1 cellular context compared by ENCODE assay signal in the genomic region with DNA sequence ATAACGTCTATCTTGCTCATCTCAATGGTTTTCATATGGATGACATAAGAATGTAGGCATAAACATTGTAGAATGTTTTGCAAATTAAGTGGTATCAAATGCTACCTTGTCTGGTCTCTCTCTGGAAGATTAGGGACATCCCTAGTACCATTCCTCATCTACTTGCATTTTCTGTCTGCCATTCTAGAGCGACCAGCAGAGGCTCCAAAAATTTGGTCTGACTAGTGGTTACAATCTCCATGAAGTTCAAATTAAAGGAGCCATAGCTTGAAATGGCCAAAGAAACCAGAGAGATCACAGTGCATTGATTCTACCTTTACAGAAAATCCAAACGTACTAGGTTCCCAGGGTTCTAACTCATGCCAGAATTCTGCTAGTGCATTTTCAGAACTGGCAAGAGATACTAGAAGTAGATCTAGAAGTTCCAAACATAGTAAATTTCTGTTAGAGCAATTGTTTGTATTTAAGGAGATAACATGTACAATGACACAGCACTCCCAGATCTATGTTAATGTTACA.
TF ChIP-seq lines count a peak whose summit lies in the region.

No MANE protein-coding gene starts in this region.

TF ChIP-seq in GM23338, 12 proteins besides CTCF, POLR2A, EP300 and RAD21:
- TF ChIP-seq, protein P1, sequence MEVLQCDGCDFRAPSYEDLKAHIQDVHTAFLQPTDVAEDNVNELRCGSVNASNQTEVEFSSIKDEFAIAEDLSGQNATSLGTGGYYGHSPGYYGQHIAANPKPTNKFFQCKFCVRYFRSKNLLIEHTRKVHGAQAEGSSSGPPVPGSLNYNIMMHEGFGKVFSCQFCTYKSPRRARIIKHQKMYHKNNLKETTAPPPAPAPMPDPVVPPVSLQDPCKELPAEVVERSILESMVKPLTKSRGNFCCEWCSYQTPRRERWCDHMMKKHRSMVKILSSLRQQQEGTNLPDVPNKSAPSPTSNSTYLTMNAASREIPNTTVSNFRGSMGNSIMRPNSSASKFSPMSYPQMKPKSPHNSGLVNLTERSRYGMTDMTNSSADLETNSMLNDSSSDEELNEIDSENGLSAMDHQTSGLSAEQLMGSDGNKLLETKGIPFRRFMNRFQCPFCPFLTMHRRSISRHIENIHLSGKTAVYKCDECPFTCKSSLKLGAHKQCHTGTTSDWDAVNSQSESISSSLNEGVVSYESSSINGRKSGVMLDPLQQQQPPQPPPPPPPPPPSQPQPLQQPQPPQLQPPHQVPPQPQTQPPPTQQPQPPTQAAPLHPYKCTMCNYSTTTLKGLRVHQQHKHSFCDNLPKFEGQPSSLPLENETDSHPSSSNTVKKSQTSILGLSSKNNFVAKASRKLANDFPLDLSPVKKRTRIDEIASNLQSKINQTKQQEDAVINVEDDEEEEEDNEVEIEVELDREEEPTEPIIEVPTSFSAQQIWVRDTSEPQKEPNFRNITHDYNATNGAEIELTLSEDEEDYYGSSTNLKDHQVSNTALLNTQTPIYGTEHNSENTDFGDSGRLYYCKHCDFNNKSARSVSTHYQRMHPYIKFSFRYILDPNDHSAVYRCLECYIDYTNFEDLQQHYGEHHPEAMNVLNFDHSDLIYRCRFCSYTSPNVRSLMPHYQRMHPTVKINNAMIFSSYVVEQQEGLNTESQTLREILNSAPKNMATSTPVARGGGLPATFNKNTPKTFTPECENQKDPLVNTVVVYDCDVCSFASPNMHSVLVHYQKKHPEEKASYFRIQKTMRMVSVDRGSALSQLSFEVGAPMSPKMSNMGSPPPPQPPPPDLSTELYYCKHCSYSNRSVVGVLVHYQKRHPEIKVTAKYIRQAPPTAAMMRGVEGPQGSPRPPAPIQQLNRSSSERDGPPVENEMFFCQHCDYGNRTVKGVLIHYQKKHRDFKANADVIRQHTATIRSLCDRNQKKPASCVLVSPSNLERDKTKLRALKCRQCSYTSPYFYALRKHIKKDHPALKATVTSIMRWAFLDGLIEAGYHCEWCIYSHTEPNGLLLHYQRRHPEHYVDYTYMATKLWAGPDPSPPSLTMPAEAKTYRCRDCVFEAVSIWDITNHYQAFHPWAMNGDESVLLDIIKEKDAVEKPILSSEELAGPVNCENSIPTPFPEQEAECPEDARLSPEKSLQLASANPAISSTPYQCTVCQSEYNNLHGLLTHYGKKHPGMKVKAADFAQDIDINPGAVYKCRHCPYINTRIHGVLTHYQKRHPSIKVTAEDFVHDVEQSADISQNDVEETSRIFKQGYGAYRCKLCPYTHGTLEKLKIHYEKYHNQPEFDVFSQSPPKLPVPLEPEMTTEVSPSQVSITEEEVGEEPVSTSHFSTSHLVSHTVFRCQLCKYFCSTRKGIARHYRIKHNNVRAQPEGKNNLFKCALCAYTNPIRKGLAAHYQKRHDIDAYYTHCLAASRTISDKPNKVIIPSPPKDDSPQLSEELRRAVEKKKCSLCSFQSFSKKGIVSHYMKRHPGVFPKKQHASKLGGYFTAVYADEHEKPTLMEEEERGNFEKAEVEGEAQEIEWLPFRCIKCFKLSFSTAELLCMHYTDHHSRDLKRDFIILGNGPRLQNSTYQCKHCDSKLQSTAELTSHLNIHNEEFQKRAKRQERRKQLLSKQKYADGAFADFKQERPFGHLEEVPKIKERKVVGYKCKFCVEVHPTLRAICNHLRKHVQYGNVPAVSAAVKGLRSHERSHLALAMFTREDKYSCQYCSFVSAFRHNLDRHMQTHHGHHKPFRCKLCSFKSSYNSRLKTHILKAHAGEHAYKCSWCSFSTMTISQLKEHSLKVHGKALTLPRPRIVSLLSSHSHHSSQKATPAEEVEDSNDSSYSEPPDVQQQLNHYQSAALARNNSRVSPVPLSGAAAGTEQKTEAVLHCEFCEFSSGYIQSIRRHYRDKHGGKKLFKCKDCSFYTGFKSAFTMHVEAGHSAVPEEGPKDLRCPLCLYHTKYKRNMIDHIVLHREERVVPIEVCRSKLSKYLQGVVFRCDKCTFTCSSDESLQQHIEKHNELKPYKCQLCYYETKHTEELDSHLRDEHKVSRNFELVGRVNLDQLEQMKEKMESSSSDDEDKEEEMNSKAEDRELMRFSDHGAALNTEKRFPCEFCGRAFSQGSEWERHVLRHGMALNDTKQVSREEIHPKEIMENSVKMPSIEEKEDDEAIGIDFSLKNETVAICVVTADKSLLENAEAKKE (CRISPR knock-in tag; IDR thresholded peaks at IDR 0.05), result no peak
- TF ChIP-seq, protein P2, sequence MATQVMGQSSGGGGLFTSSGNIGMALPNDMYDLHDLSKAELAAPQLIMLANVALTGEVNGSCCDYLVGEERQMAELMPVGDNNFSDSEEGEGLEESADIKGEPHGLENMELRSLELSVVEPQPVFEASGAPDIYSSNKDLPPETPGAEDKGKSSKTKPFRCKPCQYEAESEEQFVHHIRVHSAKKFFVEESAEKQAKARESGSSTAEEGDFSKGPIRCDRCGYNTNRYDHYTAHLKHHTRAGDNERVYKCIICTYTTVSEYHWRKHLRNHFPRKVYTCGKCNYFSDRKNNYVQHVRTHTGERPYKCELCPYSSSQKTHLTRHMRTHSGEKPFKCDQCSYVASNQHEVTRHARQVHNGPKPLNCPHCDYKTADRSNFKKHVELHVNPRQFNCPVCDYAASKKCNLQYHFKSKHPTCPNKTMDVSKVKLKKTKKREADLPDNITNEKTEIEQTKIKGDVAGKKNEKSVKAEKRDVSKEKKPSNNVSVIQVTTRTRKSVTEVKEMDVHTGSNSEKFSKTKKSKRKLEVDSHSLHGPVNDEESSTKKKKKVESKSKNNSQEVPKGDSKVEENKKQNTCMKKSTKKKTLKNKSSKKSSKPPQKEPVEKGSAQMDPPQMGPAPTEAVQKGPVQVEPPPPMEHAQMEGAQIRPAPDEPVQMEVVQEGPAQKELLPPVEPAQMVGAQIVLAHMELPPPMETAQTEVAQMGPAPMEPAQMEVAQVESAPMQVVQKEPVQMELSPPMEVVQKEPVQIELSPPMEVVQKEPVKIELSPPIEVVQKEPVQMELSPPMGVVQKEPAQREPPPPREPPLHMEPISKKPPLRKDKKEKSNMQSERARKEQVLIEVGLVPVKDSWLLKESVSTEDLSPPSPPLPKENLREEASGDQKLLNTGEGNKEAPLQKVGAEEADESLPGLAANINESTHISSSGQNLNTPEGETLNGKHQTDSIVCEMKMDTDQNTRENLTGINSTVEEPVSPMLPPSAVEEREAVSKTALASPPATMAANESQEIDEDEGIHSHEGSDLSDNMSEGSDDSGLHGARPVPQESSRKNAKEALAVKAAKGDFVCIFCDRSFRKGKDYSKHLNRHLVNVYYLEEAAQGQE (IDR thresholded peaks at IDR 0.05; ENCODE audit: unreplicated experiment), result no peak
- no peak for TF ChIP-seq ZNF331 (CRISPR knock-in tag; IDR thresholded peaks at IDR 0.05; ENCODE audit: low read depth)
- TF ChIP-seq NANOG (IDR thresholded peaks at IDR 0.05; ENCODE audit: borderline replicate concordance), result no peak
- no peak for TF ChIP-seq EZH2phosphoT487 (IDR thresholded peaks at IDR 0.05; ENCODE audit: unreplicated experiment)
- TF ChIP-seq ZNF114 (CRISPR knock-in tag; IDR thresholded peaks at IDR 0.05), result no peak
- no peak for TF ChIP-seq JUNB (IDR thresholded peaks at IDR 0.05; ENCODE audit: unreplicated experiment)
- TF ChIP-seq STAT1 (IDR thresholded peaks at IDR 0.05; ENCODE audit: unreplicated experiment), result no peak
